ENCODE assay signal across 8 cellular contexts in genomic region chr19:57632987-57633831, GRCh38. TPM values are rescaled to one million over a fixed set of nuclear protein-coding genes. Genes with fewer than 3 reads are reported as not detected.
A peak's percentile ranks its signal among the peaks of the same experiment; 100 is the strongest.
DNase-seq lines count a peak whose midpoint lies in the region; ATAC-seq and TF ChIP-seq lines count a peak whose summit lies in the region.

TSS of gene ZNF211 (plus strand) at chr19:57633168. CDS start at chr19:57633347, 179 bp downstream.

- peaks cover 42% of the 10 kb centered on the region for H3K36me3 Mint-ChIP-seq in activated naive CD8-positive, alpha-beta T cell treated with anti-CD3 and anti-CD28 coated beads, Interleukin-2, amount 50 U/mL, for 24 hours (ENCODE audit: low read depth)

- no peaks in the 10 kb centered on the region for H3K27me3 ChIP-seq in parathyroid adenoma (ENCODE audit: control insufficient read depth, insufficient read depth, low read length)
- no peaks in the 10 kb centered on the region for H3K27me3 ChIP-seq in tibial nerve

- peak; percentile 96 for ATAC-seq in HG02623 (IDR thresholded peaks at IDR 0.05; ENCODE audit: unreplicated experiment)
- peak; percentile 99 for ATAC-seq in activated naive CD8-positive, alpha-beta T cell treated with anti-CD3 and anti-CD28 coated beads, Interleukin-2, amount 50 U/mL, for 24 hours

- peak within 1 kb of the TSS; percentile 97 for H2AFZ ChIP-seq in parathyroid adenoma

- H3K27ac ChIP-seq in parathyroid adenoma (peak within 1 kb of the TSS; percentile 83), tibial nerve (peak within 1 kb of the TSS in 3 of 4 donors; percentile 81 to 91 (median 85))

- peaks cover 28% of the 10 kb centered on the region for H3K79me2 ChIP-seq in parathyroid adenoma

- H3K4me2 ChIP-seq in parathyroid adenoma (ENCODE audit: low read length), result peak within 1 kb of the TSS; percentile 77

- peak in 1 of 2 donors; percentile 35 for TF ChIP-seq POLR2A in tibial nerve (IDR thresholded peaks at IDR 0.05)

- peaks cover 7% of the 10 kb centered on the region for H3K9me3 ChIP-seq in parathyroid adenoma (ENCODE audit: control insufficient read depth, low read length)
- peaks cover 0 to 62% (median 20%) of the 10 kb centered on the region in 4 donors for H3K9me3 ChIP-seq in tibial nerve

- TF ChIP-seq CTCF in GM12864 (IDR thresholded peaks at IDR 0.05; ENCODE audit: low read depth, low read length, missing control alignments) (no peak), parathyroid adenoma (IDR thresholded peaks at IDR 0.05) (peak; percentile 21), tibial nerve (IDR thresholded peaks at IDR 0.05) (peak in 2 of 5 experiments; percentile 8 to 18)

- peak within 1 kb of the TSS; percentile 25 for H3K27ac Mint-ChIP-seq in activated naive CD8-positive, alpha-beta T cell treated with anti-CD3 and anti-CD28 coated beads, Interleukin-2, amount 50 U/mL, for 24 hours

- H3K4me3 ChIP-seq in GM12864 (ENCODE audit: low read depth, low read length) (peak within 1 kb of the TSS; percentile 60), parathyroid adenoma (ENCODE audit: low read depth, low read length) (peak within 1 kb of the TSS; percentile 96), tibial nerve (peak within 1 kb of the TSS; percentile 46 to 94 (median 72))

- H3K36me3 ChIP-seq in parathyroid adenoma (ENCODE audit: control insufficient read depth, insufficient read depth, low read length), result no peaks in the 10 kb centered on the region
- peaks cover 0 to 69% (median 2%) of the 10 kb centered on the region in 3 donors for H3K36me3 ChIP-seq in tibial nerve

- intact Hi-C loops in cardiac septum (cut with DNase I), result no loop called here

- peak within 1 kb of the TSS; percentile 78 for H3K9ac ChIP-seq in parathyroid adenoma

- peak within 1 kb of the TSS; percentile 85 for H3K4me3 Mint-ChIP-seq in activated naive CD8-positive, alpha-beta T cell treated with anti-CD3 and anti-CD28 coated beads, Interleukin-2, amount 50 U/mL, for 24 hours

- peaks cover 3% of the 10 kb centered on the region for H3K4me1 ChIP-seq in parathyroid adenoma
- H3K4me1 ChIP-seq in tibial nerve, result peaks cover 0 to 14% (median 7%) of the 10 kb centered on the region in 4 donors

- peak; percentile 25 to 70 for TF ChIP-seq EP300 in tibial nerve (IDR thresholded peaks at IDR 0.05)

- no peaks in the 10 kb centered on the region for H3K27me3 Mint-ChIP-seq in activated naive CD8-positive, alpha-beta T cell treated with anti-CD3 and anti-CD28 coated beads, Interleukin-2, amount 50 U/mL, for 24 hours

- peak; percentile 86 for DNase-seq in GM12864 (ENCODE audit: low read depth)
- DNase-seq in NCI-H1105 (lab: John Stamatoyannopoulos, UW), result peak; percentile 95
- peak; percentile 95 for DNase-seq in SW480 (ENCODE audit: low spot score)
- peak; percentile 83 for DNase-seq in activated naive CD8-positive, alpha-beta T cell treated with anti-CD3 and anti-CD28 coated beads, Interleukin-2, amount 50 U/mL, for 24 hours
- DNase-seq in cardiac septum (ENCODE audit: low spot score), result peak; percentile 95
- DNase-seq in tibial nerve (ENCODE audit: low spot score in 2 of 2), result peak; percentile 84 to 86

- peaks cover 44% of the 10 kb centered on the region for H3K9me3 Mint-ChIP-seq in activated naive CD8-positive, alpha-beta T cell treated with anti-CD3 and anti-CD28 coated beads, Interleukin-2, amount 50 U/mL, for 24 hours

- WGBS in tibial nerve, 2 donors, result 1 to 2% methylated on average over 29 to 56 of the region's 59 CpGs

- H3K4me1 Mint-ChIP-seq in activated naive CD8-positive, alpha-beta T cell treated with anti-CD3 and anti-CD28 coated beads, Interleukin-2, amount 50 U/mL, for 24 hours, result peaks cover 17% of the 10 kb centered on the region

RNA-seq across cellular contexts. Expression of gene ZNF211, which starts in this region (rescaled TPM):
- 14.2 TPM for total RNA-seq in cardiac septum
- total RNA-seq in tibial nerve, result 10 to 100 TPM in 3 of 4 donors, 1 to 10 TPM in 1; 5.9 to 18.6 (median 14.0) TPM

Comparison
In these comparisons a context has a peak if more than half of its experiments do, and no peak if none do; other contexts are left out.
1. Peak in every context shown above with its lines: DNase-seq, ATAC-seq, H3K4me3 ChIP-seq and H3K27ac ChIP-seq.